In the genomic region with DNA sequence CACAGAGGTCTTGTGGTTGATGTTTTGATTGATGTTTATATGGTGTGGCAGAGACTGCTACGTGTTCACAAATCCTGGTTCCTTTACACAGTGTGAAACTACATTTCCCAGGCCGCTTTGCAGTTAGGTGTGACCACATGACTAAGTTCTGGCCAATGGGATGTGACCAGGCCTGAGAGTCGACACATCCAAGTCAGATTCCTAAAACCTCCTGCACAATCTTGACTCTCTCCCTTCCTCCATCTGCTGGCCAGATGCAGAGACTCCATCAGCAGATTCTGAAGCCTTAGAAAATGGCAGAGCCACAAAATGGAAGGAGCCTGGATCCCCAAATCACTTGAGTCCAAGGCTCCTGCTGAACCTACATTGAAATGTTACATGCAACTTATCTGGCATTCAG, we compare ENCODE assay signal across 8 cellular contexts. TPM values are rescaled to one million over a fixed set of nuclear protein-coding genes. Genes with fewer than 3 reads are reported as not detected.
A peak's percentile ranks its signal among the peaks of the same experiment; 100 is the strongest.
DNase-seq lines count a peak whose midpoint lies in the region; ATAC-seq and TF ChIP-seq lines count a peak whose summit lies in the region.

No MANE protein-coding gene starts in this region.

- no peak overlapping the region for H2BK120ac ChIP-seq in neuronal stem cell (ENCODE audit: low read depth, low read length)

- no peak overlapping the region for H3K18ac ChIP-seq in neuronal stem cell (ENCODE audit: low read length)

- no peak overlapping the region for H2AK5ac ChIP-seq in neuronal stem cell (ENCODE audit: low read depth, low read length)

- no peaks in the 10 kb centered on the region for H3F3A ChIP-seq in PC-3 (ENCODE audit: low read length, unreplicated experiment)

- H3K27ac ChIP-seq in breast epithelium, result no peak overlapping the region
- H3K27ac ChIP-seq in PC-3 (ENCODE audit: low read length), result no peak overlapping the region
- H3K27ac ChIP-seq in neuronal stem cell (replicated peaks; ENCODE audit: low read length), result no peak overlapping the region

- no peaks in the 10 kb centered on the region for H3K27me3 ChIP-seq in breast epithelium
- no peaks in the 10 kb centered on the region for H3K27me3 ChIP-seq in PC-3 (ENCODE audit: low read length)
- no peaks in the 10 kb centered on the region for H3K27me3 ChIP-seq in neuronal stem cell (ENCODE audit: control insufficient read depth in 3 of 3, insufficient read depth in 3 of 3, low read depth in 1 of 3, low read length in 3 of 3)

- no peak overlapping the region for H4K8ac ChIP-seq in neuronal stem cell (ENCODE audit: low read depth, low read length)

- CTCF ChIA-PET in MCF 10A (lab: Yijun Ruan, JAX) (interaction anchor here (1.9 kb wide), 1 partner anchor 122 kb away, joined by 8 read pairs; no protein-coding TSS in a partner anchor), PC-3 (lab: Charles Lee) (no interaction called here)

- no CpG with 5 or more reads among the region's 3 CpGs for WGBS in neuronal stem cell (ENCODE audit: extremely low coverage in 2 of 2, insufficient read length in 2 of 2, insufficient replicate concordance in 1 of 2), 2 donors

- H2AFZ ChIP-seq in PC-3 (ENCODE audit: low read length) (no peak overlapping the region), neuronal stem cell (ENCODE audit: low read length) (no peak overlapping the region)

- no peak for TF ChIP-seq CTCF in MCF 10A (IDR thresholded peaks at IDR 0.05; ENCODE audit: unreplicated experiment)
- no peak for TF ChIP-seq CTCF in breast epithelium (IDR thresholded peaks at IDR 0.05)
- TF ChIP-seq CTCF in PC-3 (conservative IDR thresholded peaks at IDR 0.05; ENCODE audit: low read depth, low read length), result 0 out of 2 replicates have a peak, but pooled peaks have one; percentile 28
- peak; percentile 40 for TF ChIP-seq CTCF in fibroblast of villous mesenchyme (IDR thresholded peaks at IDR 0.05; ENCODE audit: insufficient read depth, low read depth, low read length)

- H3K9me3 Mint-ChIP-seq in MCF 10A (ENCODE audit: unreplicated experiment), result no peaks in the 10 kb centered on the region
- H3K9me3 Mint-ChIP-seq in activated T-helper 1 cell treated with anti-CD3 and anti-CD28 coated beads, Interleukin-12 subunit alpha, Interleukin-12 subunit beta, Interleukin-2, Interleukin-4 antibody, amounts not matched to agents 30 ng/mL and 10 ng/mL and 1 ng/mL, durations not matched to agents 14 hours and 24 hours and 36 hours, result no peaks in the 10 kb centered on the region
- H3K9me3 Mint-ChIP-seq in immature natural killer cell, result peaks cover 0 to 2% (median 0%) of the 10 kb centered on the region in 6 donors

- no peak overlapping the region for H2BK15ac ChIP-seq in neuronal stem cell (ENCODE audit: low read length)

- H3K9me3 ChIP-seq in breast epithelium (no peaks in the 10 kb centered on the region), PC-3 (ENCODE audit: low read length) (no peaks in the 10 kb centered on the region), neuronal stem cell (replicated peaks in 1 of 2; ENCODE audit: control insufficient read depth in 2 of 2, insufficient read depth in 1 of 2, low read depth in 1 of 2, low read length in 2 of 2) (peaks cover 2% of the 10 kb centered on the region in 2 donors)

- no peak overlapping the region for H3K14ac ChIP-seq in neuronal stem cell (ENCODE audit: low read length)

- TF ChIP-seq POLR2A in breast epithelium (IDR thresholded peaks at IDR 0.05), result no peak

- H2BK5ac ChIP-seq in neuronal stem cell (ENCODE audit: low read length), result no peak overlapping the region

- peak; percentile 73 for ATAC-seq in PC-3
- ATAC-seq in stimulated activated naive CD8-positive, alpha-beta T cell treated with anti-CD3 and anti-CD28 coated beads, Interleukin-15, Interleukin-2, amounts not matched to agents 100 U/mL and 50 U/mL, for 24 hours, result peak; percentile 43

- H3K27me3 Mint-ChIP-seq in MCF 10A (ENCODE audit: insufficient read depth, unreplicated experiment) (no peaks in the 10 kb centered on the region), immature natural killer cell (ENCODE audit: low read depth in 3 of 3) (peaks cover 0 to 4% (median 1%) of the 10 kb centered on the region in 3 donors)
- H3K27me3 Mint-ChIP-seq in activated T-helper 1 cell treated with anti-CD3 and anti-CD28 coated beads, Interleukin-12 subunit alpha, Interleukin-12 subunit beta, Interleukin-2, Interleukin-4 antibody, amounts not matched to agents 30 ng/mL and 10 ng/mL and 1 ng/mL, durations not matched to agents 14 hours and 24 hours and 36 hours (ENCODE audit: insufficient read depth), result peaks cover 3% of the 10 kb centered on the region

- no peaks in the 10 kb centered on the region for H3K4me1 Mint-ChIP-seq in MCF 10A (ENCODE audit: insufficient read depth, unreplicated experiment)
- peaks cover 6% of the 10 kb centered on the region for H3K4me1 Mint-ChIP-seq in activated T-helper 1 cell treated with anti-CD3 and anti-CD28 coated beads, Interleukin-12 subunit alpha, Interleukin-12 subunit beta, Interleukin-2, Interleukin-4 antibody, amounts not matched to agents 30 ng/mL and 10 ng/mL and 1 ng/mL, durations not matched to agents 14 hours and 24 hours and 36 hours (ENCODE audit: low read depth)
- H3K4me1 Mint-ChIP-seq in immature natural killer cell, result peaks cover 17 to 23% of the 10 kb centered on the region in 2 donors

- BruUV-seq in MCF 10A (replicated peaks; lab: Mats Ljungman, UMichigan) (no TSS peak), PC-3 (replicated peaks; lab: Mats Ljungman, UMichigan) (no TSS peak)

- POLR2A ChIA-PET in MCF 10A (lab: Yijun Ruan, JAX), result interaction anchor here (1.2 kb wide), 1 partner anchor 15 kb away, joined by 5 read pairs; a partner anchor contains a TSS
- POLR2A ChIA-PET in PC-3 (lab: Charles Lee; ENCODE audit: unreplicated experiment), result no interaction called here

- no peak overlapping the region for H3K4ac ChIP-seq in neuronal stem cell (ENCODE audit: low read length)

- H3K36me3 Mint-ChIP-seq in MCF 10A (ENCODE audit: insufficient read depth, unreplicated experiment) (no peaks in the 10 kb centered on the region), immature natural killer cell (peaks cover 0 to 5% (median 1%) of the 10 kb centered on the region in 3 donors)
- H3K36me3 Mint-ChIP-seq in activated T-helper 1 cell treated with anti-CD3 and anti-CD28 coated beads, Interleukin-12 subunit alpha, Interleukin-12 subunit beta, Interleukin-2, Interleukin-4 antibody, amounts not matched to agents 30 ng/mL and 10 ng/mL and 1 ng/mL, durations not matched to agents 14 hours and 24 hours and 36 hours (ENCODE audit: low read depth), result peaks cover 4% of the 10 kb centered on the region

- no peak overlapping the region for H2BK12ac ChIP-seq in neuronal stem cell (ENCODE audit: low read length)

- intact Hi-C loops in MCF 10A (cut with micrococcal nuclease) (no loop called here), breast epithelium (cut with DNase I; ENCODE audit: low total_unique reads) (no loop called here), PC-3 (cut with micrococcal nuclease) (no loop called here)
- intact Hi-C loops in activated T-helper 1 cell treated with anti-CD3 and anti-CD28 coated beads, Interleukin-12 subunit alpha, Interleukin-12 subunit beta, Interleukin-2, Interleukin-4 antibody, amounts not matched to agents 30 ng/mL and 10 ng/mL and 1 ng/mL, durations not matched to agents 14 hours and 24 hours and 36 hours (cut with micrococcal nuclease), result no loop called here

- H3K4me2 ChIP-seq in PC-3 (ENCODE audit: low read length), result no peak overlapping the region
- H3K4me2 ChIP-seq in neuronal stem cell (ENCODE audit: insufficient read depth, low read length, poor library complexity, severe bottlenecking), result no peak overlapping the region

- no peak overlapping the region for H4K91ac ChIP-seq in neuronal stem cell (ENCODE audit: low read depth, low read length, poor library complexity)

- H3K9me2 ChIP-seq in PC-3 (replicated peaks; ENCODE audit: low read length), result no peaks in the 10 kb centered on the region

- peak; percentile 58 for DNase-seq in MCF 10A (ENCODE audit: unreplicated experiment)
- DNase-seq in breast epithelium (ENCODE audit: low spot score in 2 of 2), result no peak
- peak; percentile 58 for DNase-seq in PC-3
- DNase-seq in fibroblast of villous mesenchyme (ENCODE audit: low read depth), result peak; percentile 85
- no peak for DNase-seq in stimulated activated naive CD8-positive, alpha-beta T cell treated with anti-CD3 and anti-CD28 coated beads, Interleukin-15, Interleukin-2, amounts not matched to agents 100 U/mL and 50 U/mL, for 24 hours
- DNase-seq in activated T-helper 1 cell treated with anti-CD3 and anti-CD28 coated beads, Interleukin-12 subunit alpha, Interleukin-12 subunit beta, Interleukin-2, Interleukin-4 antibody, amounts not matched to agents 30 ng/mL and 10 ng/mL and 1 ng/mL, durations not matched to agents 14 hours and 24 hours and 36 hours (ENCODE audit: low spot score), result no peak
- DNase-seq in immature natural killer cell, result no peak
- no peak for DNase-seq in neuronal stem cell (ENCODE audit: low spot score)

- peaks cover 11% of the 10 kb centered on the region for H3K79me1 ChIP-seq in neuronal stem cell (ENCODE audit: low read depth, low read length)

- H3K4me1 ChIP-seq in breast epithelium, result no peaks in the 10 kb centered on the region
- H3K4me1 ChIP-seq in PC-3 (ENCODE audit: insufficient read depth, low read length), result no peaks in the 10 kb centered on the region
- H3K4me1 ChIP-seq in neuronal stem cell (ENCODE audit: control insufficient read depth in 2 of 2, insufficient read depth in 1 of 2, low read depth in 1 of 2, low read length in 2 of 2), result peaks cover 5% of the 10 kb centered on the region in 2 donors

- no peak overlapping the region for H3K27ac Mint-ChIP-seq in MCF 10A (ENCODE audit: low read depth, unreplicated experiment)
- H3K27ac Mint-ChIP-seq in activated T-helper 1 cell treated with anti-CD3 and anti-CD28 coated beads, Interleukin-12 subunit alpha, Interleukin-12 subunit beta, Interleukin-2, Interleukin-4 antibody, amounts not matched to agents 30 ng/mL and 10 ng/mL and 1 ng/mL, durations not matched to agents 14 hours and 24 hours and 36 hours, result no peak overlapping the region
- H3K27ac Mint-ChIP-seq in immature natural killer cell, result no peak overlapping the region

- H3K23ac ChIP-seq in neuronal stem cell (ENCODE audit: low read depth, low read length, poor library complexity), result no peak overlapping the region

- no peaks in the 10 kb centered on the region for H3K36me3 ChIP-seq in breast epithelium
- peaks cover 51% of the 10 kb centered on the region for H3K36me3 ChIP-seq in PC-3 (ENCODE audit: low read depth, low read length)
- H3K36me3 ChIP-seq in neuronal stem cell (replicated peaks in 1 of 2; ENCODE audit: control insufficient read depth in 2 of 2, insufficient read depth in 2 of 2, low read length in 2 of 2), result peaks cover 61 to 98% of the 10 kb centered on the region in 2 donors

- H3K9ac ChIP-seq in PC-3 (ENCODE audit: low read length) (no peak overlapping the region), neuronal stem cell (ENCODE audit: low read depth, low read length, poor library complexity) (no peak overlapping the region)

- H3K79me2 ChIP-seq in PC-3 (ENCODE audit: low read length), result no peaks in the 10 kb centered on the region

- H3K4me3 ChIP-seq in breast epithelium (no peak overlapping the region), PC-3 (ENCODE audit: low read length) (no peak overlapping the region), fibroblast of villous mesenchyme (ENCODE audit: low read depth, low read length) (no peak overlapping the region), neuronal stem cell (ENCODE audit: low read length in 2 of 2) (no peak overlapping the region)

- H3K4me3 Mint-ChIP-seq in MCF 10A (ENCODE audit: unreplicated experiment), result no peak overlapping the region
- H3K4me3 Mint-ChIP-seq in activated T-helper 1 cell treated with anti-CD3 and anti-CD28 coated beads, Interleukin-12 subunit alpha, Interleukin-12 subunit beta, Interleukin-2, Interleukin-4 antibody, amounts not matched to agents 30 ng/mL and 10 ng/mL and 1 ng/mL, durations not matched to agents 14 hours and 24 hours and 36 hours, result no peak overlapping the region
- no peak overlapping the region for H3K4me3 Mint-ChIP-seq in immature natural killer cell

- H4K20me1 ChIP-seq in PC-3 (ENCODE audit: low read length), result no peaks in the 10 kb centered on the region

RNA-seq across cellular contexts. Expression of a gene that starts 12.6 kb away (rescaled TPM):
- not detected in 2 replicates for total RNA-seq in MCF 10A (2022)
- 10 to 100 TPM in 2 of 3 donors, 1 to 10 TPM in 1; 2.9 to 19.7 (median 15.4) TPM for total RNA-seq in breast epithelium
- total RNA-seq in PC-3 (2014; rRNA removed), result not detected in 2 replicates
- not detected in 2 replicates for total RNA-seq in fibroblast of villous mesenchyme
- 129 and 138 TPM in 2 replicates for total RNA-seq in activated T-helper 1 cell treated with anti-CD3 and anti-CD28 coated beads, Interleukin-12 subunit alpha, Interleukin-12 subunit beta, Interleukin-2, Interleukin-4 antibody, amounts not matched to agents 30 ng/mL and 10 ng/mL and 1 ng/mL, durations not matched to agents 14 hours and 24 hours and 36 hours
- 100 to 1,000 TPM; 104 to 179 (median 106) TPM for polyA plus RNA-seq in immature natural killer cell
- not detected for polyA plus RNA-seq in neuronal stem cell (2013, experiment 1 of 2)
- polyA plus RNA-seq in neuronal stem cell (2013, experiment 2 of 2), result not detected

RNA-seq across cellular contexts. Expression of a gene that starts 14.4 kb away (rescaled TPM):
- total RNA-seq in MCF 10A (2022), result 3.5 and 6.2 TPM in 2 replicates
- 10 to 100 TPM; 24.9 to 30.0 (median 25.1) TPM for total RNA-seq in breast epithelium
- total RNA-seq in PC-3 (2014; rRNA removed), result 56.2 and 72.2 TPM in 2 replicates
- 37.6 and 38.7 TPM in 2 replicates for total RNA-seq in fibroblast of villous mesenchyme
- total RNA-seq in activated T-helper 1 cell treated with anti-CD3 and anti-CD28 coated beads, Interleukin-12 subunit alpha, Interleukin-12 subunit beta, Interleukin-2, Interleukin-4 antibody, amounts not matched to agents 30 ng/mL and 10 ng/mL and 1 ng/mL, durations not matched to agents 14 hours and 24 hours and 36 hours, result not detected in 2 replicates
- not detected for polyA plus RNA-seq in immature natural killer cell
- polyA plus RNA-seq in neuronal stem cell (2013, experiment 1 of 2), result 226 TPM
- 220 TPM for polyA plus RNA-seq in neuronal stem cell (2013, experiment 2 of 2)

RNA-seq across cellular contexts. Expression of a gene that starts 15.8 kb away (rescaled TPM):
- total RNA-seq in MCF 10A (2022), result 0.56 TPM in 1 of 2 replicates, not detected in the other
- 1 to 10 TPM in 1 of 3 donors, under 1 TPM in 1, not detected in 1; 0.64 to 1.8 TPM for total RNA-seq in breast epithelium
- 2.4 and 4.2 TPM in 2 replicates for total RNA-seq in PC-3 (2014; rRNA removed)
- 0.32 TPM in 1 of 2 replicates, not detected in the other for total RNA-seq in fibroblast of villous mesenchyme
- not detected in 2 replicates for total RNA-seq in activated T-helper 1 cell treated with anti-CD3 and anti-CD28 coated beads, Interleukin-12 subunit alpha, Interleukin-12 subunit beta, Interleukin-2, Interleukin-4 antibody, amounts not matched to agents 30 ng/mL and 10 ng/mL and 1 ng/mL, durations not matched to agents 14 hours and 24 hours and 36 hours
- polyA plus RNA-seq in immature natural killer cell, result not detected
- 8.4 TPM for polyA plus RNA-seq in neuronal stem cell (2013, experiment 1 of 2)
- 7.5 TPM for polyA plus RNA-seq in neuronal stem cell (2013, experiment 2 of 2)

RNA-seq across cellular contexts. Expression of a gene that starts 22.8 kb away (rescaled TPM):
- total RNA-seq in MCF 10A (2022) (0.39 TPM in 1 of 2 replicates, not detected in the other), breast epithelium (1 to 10 TPM; 1.2 to 2.7 (median 2.0) TPM), PC-3 (2014; rRNA removed) (not detected in 2 replicates), fibroblast of villous mesenchyme (0.64 TPM in 1 of 2 replicates, not detected in the other)
- total RNA-seq in activated T-helper 1 cell treated with anti-CD3 and anti-CD28 coated beads, Interleukin-12 subunit alpha, Interleukin-12 subunit beta, Interleukin-2, Interleukin-4 antibody, amounts not matched to agents 30 ng/mL and 10 ng/mL and 1 ng/mL, durations not matched to agents 14 hours and 24 hours and 36 hours, result 0.44 and 1.5 TPM in 2 replicates
- polyA plus RNA-seq in immature natural killer cell, result 1 to 10 TPM; 3.0 to 9.0 (median 4.4) TPM
- 10.6 TPM for polyA plus RNA-seq in neuronal stem cell (2013, experiment 1 of 2)
- polyA plus RNA-seq in neuronal stem cell (2013, experiment 2 of 2), result 10.3 TPM

RNA-seq across cellular contexts. Expression of a gene that starts 40.2 kb away (rescaled TPM):
- total RNA-seq in MCF 10A (2022) (not detected in 2 replicates), breast epithelium (1 to 10 TPM in 1 of 3 donors, not detected in 2; 1.9 TPM), PC-3 (2014; rRNA removed) (not detected in 2 replicates), fibroblast of villous mesenchyme (not detected in 2 replicates)
- 0.15 TPM in 1 of 2 replicates, not detected in the other for total RNA-seq in activated T-helper 1 cell treated with anti-CD3 and anti-CD28 coated beads, Interleukin-12 subunit alpha, Interleukin-12 subunit beta, Interleukin-2, Interleukin-4 antibody, amounts not matched to agents 30 ng/mL and 10 ng/mL and 1 ng/mL, durations not matched to agents 14 hours and 24 hours and 36 hours
- polyA plus RNA-seq in immature natural killer cell, result not detected
- 0.17 TPM for polyA plus RNA-seq in neuronal stem cell (2013, experiment 1 of 2)
- polyA plus RNA-seq in neuronal stem cell (2013, experiment 2 of 2), result 0.17 TPM

Comparison
In these comparisons a context has a peak if more than half of its experiments do, and no peak if none do; other contexts are left out.
1. DNase-seq: peak in MCF 10A (single experiment), PC-3 (single experiment) and fibroblast of villous mesenchyme (single experiment); none in breast epithelium (0 of 2), stimulated activated naive CD8-positive, alpha-beta T cell treated with anti-CD3 and anti-CD28 coated beads, Interleukin-15, Interleukin-2, amounts not matched to agents 100 U/mL and 50 U/mL, for 24 hours (single experiment), activated T-helper 1 cell treated with anti-CD3 and anti-CD28 coated beads, Interleukin-12 subunit alpha, Interleukin-12 subunit beta, Interleukin-2, Interleukin-4 antibody, amounts not matched to agents 30 ng/mL and 10 ng/mL and 1 ng/mL, durations not matched to agents 14 hours and 24 hours and 36 hours (single experiment), immature natural killer cell (0 of 3) and neuronal stem cell (single experiment).
2. CTCF ChIP-seq: peak in PC-3 (single experiment) and fibroblast of villous mesenchyme (single experiment); none in MCF 10A (single experiment) and breast epithelium (0 of 3).